1 cellular context compared by ENCODE assay signal in the genomic region with DNA sequence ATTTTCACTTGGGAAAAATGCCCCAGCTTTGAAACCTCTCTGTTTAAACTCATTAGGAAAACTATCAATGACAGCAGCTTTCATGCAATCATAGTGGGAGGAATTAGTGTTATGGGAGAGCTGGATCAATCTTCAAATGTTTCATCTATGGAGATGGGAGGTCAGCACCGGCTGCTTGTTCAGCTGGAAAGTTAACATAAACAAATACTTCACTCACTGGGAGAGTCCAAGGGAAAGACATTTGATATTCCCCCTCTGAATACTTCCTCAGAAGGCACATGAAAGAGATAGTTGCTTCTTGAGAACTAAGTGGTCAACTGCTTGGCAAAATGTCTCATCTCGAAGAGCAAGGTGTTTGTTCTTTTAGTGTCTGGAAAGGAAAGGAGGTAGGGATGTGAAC.
A peak's percentile ranks its signal among the peaks of the same experiment; 100 is the strongest.
TF ChIP-seq lines count a peak whose summit lies in the region.

No MANE protein-coding gene starts in this region.

TF ChIP-seq in HEK293, 187 proteins besides CTCF, POLR2A, EP300 and RAD21 (continued from another document):
- TF ChIP-seq, protein P1, sequence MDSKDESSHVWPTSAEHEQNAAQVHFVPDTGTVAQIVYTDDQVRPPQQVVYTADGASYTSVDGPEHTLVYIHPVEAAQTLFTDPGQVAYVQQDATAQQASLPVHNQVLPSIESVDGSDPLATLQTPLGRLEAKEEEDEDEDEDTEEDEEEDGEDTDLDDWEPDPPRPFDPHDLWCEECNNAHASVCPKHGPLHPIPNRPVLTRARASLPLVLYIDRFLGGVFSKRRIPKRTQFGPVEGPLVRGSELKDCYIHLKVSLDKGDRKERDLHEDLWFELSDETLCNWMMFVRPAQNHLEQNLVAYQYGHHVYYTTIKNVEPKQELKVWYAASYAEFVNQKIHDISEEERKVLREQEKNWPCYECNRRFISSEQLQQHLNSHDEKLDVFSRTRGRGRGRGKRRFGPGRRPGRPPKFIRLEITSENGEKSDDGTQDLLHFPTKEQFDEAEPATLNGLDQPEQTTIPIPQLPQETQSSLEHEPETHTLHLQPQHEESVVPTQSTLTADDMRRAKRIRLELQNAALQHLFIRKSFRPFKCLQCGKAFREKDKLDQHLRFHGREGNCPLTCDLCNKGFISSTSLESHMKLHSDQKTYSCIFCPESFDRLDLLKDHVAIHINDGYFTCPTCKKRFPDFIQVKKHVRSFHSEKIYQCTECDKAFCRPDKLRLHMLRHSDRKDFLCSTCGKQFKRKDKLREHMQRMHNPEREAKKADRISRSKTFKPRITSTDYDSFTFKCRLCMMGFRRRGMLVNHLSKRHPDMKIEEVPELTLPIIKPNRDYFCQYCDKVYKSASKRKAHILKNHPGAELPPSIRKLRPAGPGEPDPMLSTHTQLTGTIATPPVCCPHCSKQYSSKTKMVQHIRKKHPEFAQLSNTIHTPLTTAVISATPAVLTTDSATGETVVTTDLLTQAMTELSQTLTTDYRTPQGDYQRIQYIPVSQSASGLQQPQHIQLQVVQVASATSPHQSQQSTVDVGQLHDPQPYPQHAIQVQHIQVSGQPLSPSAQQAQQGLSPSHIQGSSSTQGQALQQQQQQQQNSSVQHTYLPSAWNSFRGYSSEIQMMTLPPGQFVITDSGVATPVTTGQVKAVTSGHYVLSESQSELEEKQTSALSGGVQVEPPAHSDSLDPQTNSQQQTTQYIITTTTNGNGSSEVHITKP (tag by site-specific recombination; IDR thresholded peaks at IDR 0.05), result peak; percentile 66
- 0 out of 2 replicates have a peak, but pooled peaks have one; percentile 25 for TF ChIP-seq GLIS1 (tag by site-specific recombination; IDR thresholded peaks at IDR 0.05)
- 0 out of 2 replicates have a peak, but pooled peaks have one; percentile 7 for TF ChIP-seq TRIM28 (IDR thresholded peaks at IDR 0.05; ENCODE audit: borderline replicate concordance, low read length)
- TF ChIP-seq, protein P2, sequence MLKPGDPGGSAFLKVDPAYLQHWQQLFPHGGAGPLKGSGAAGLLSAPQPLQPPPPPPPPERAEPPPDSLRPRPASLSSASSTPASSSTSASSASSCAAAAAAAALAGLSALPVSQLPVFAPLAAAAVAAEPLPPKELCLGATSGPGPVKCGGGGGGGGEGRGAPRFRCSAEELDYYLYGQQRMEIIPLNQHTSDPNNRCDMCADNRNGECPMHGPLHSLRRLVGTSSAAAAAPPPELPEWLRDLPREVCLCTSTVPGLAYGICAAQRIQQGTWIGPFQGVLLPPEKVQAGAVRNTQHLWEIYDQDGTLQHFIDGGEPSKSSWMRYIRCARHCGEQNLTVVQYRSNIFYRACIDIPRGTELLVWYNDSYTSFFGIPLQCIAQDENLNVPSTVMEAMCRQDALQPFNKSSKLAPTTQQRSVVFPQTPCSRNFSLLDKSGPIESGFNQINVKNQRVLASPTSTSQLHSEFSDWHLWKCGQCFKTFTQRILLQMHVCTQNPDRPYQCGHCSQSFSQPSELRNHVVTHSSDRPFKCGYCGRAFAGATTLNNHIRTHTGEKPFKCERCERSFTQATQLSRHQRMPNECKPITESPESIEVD (tag by site-specific recombination; IDR thresholded peaks at IDR 0.05), result no peak
- TF ChIP-seq PRDM1 (tag by site-specific recombination; IDR thresholded peaks at IDR 0.05), result no peak
- no peak for TF ChIP-seq INSM2 (tag by site-specific recombination; IDR thresholded peaks at IDR 0.05)
- TF ChIP-seq ZNF155 (tag by site-specific recombination; IDR thresholded peaks at IDR 0.05), result no peak
- no peak for TF ChIP-seq GLI2 (tag by site-specific recombination; IDR thresholded peaks at IDR 0.05; ENCODE audit: borderline replicate concordance, low read depth)
- TF ChIP-seq ZNF776 (tag by site-specific recombination; IDR thresholded peaks at IDR 0.05; ENCODE audit: borderline replicate concordance), result no peak
- TF ChIP-seq, protein P3, sequence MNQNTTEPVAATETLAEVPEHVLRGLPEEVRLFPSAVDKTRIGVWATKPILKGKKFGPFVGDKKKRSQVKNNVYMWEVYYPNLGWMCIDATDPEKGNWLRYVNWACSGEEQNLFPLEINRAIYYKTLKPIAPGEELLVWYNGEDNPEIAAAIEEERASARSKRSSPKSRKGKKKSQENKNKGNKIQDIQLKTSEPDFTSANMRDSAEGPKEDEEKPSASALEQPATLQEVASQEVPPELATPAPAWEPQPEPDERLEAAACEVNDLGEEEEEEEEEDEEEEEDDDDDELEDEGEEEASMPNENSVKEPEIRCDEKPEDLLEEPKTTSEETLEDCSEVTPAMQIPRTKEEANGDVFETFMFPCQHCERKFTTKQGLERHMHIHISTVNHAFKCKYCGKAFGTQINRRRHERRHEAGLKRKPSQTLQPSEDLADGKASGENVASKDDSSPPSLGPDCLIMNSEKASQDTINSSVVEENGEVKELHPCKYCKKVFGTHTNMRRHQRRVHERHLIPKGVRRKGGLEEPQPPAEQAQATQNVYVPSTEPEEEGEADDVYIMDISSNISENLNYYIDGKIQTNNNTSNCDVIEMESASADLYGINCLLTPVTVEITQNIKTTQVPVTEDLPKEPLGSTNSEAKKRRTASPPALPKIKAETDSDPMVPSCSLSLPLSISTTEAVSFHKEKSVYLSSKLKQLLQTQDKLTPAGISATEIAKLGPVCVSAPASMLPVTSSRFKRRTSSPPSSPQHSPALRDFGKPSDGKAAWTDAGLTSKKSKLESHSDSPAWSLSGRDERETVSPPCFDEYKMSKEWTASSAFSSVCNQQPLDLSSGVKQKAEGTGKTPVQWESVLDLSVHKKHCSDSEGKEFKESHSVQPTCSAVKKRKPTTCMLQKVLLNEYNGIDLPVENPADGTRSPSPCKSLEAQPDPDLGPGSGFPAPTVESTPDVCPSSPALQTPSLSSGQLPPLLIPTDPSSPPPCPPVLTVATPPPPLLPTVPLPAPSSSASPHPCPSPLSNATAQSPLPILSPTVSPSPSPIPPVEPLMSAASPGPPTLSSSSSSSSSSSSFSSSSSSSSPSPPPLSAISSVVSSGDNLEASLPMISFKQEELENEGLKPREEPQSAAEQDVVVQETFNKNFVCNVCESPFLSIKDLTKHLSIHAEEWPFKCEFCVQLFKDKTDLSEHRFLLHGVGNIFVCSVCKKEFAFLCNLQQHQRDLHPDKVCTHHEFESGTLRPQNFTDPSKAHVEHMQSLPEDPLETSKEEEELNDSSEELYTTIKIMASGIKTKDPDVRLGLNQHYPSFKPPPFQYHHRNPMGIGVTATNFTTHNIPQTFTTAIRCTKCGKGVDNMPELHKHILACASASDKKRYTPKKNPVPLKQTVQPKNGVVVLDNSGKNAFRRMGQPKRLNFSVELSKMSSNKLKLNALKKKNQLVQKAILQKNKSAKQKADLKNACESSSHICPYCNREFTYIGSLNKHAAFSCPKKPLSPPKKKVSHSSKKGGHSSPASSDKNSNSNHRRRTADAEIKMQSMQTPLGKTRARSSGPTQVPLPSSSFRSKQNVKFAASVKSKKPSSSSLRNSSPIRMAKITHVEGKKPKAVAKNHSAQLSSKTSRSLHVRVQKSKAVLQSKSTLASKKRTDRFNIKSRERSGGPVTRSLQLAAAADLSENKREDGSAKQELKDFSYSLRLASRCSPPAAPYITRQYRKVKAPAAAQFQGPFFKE (tag by site-specific recombination; IDR thresholded peaks at IDR 0.05; ENCODE audit: borderline replicate concordance), result no peak
- TF ChIP-seq OSR2 (tag by site-specific recombination; IDR thresholded peaks at IDR 0.05), result peak; percentile 88
- peak; percentile 90 for TF ChIP-seq FEZF1 (tag by site-specific recombination; IDR thresholded peaks at IDR 0.05)
- 0 out of 2 replicates have a peak, but pooled peaks have one; percentile 21 for TF ChIP-seq ZXDB (tag by site-specific recombination; IDR thresholded peaks at IDR 0.05)
- TF ChIP-seq ZNF555 (tag by site-specific recombination; conservative IDR thresholded peaks at IDR 0.05), result no peak
- no peak for TF ChIP-seq ZNF211 (tag by site-specific recombination; IDR thresholded peaks at IDR 0.05; ENCODE audit: low read depth)
- TF ChIP-seq WT1 (tag by site-specific recombination; IDR thresholded peaks at IDR 0.05), result peak; percentile 86
- no peak for TF ChIP-seq ZNF830 (tag by site-specific recombination; IDR thresholded peaks at IDR 0.05; ENCODE audit: low read depth)
